ENCODE assay signal across 23 cellular contexts in the genomic region with DNA sequence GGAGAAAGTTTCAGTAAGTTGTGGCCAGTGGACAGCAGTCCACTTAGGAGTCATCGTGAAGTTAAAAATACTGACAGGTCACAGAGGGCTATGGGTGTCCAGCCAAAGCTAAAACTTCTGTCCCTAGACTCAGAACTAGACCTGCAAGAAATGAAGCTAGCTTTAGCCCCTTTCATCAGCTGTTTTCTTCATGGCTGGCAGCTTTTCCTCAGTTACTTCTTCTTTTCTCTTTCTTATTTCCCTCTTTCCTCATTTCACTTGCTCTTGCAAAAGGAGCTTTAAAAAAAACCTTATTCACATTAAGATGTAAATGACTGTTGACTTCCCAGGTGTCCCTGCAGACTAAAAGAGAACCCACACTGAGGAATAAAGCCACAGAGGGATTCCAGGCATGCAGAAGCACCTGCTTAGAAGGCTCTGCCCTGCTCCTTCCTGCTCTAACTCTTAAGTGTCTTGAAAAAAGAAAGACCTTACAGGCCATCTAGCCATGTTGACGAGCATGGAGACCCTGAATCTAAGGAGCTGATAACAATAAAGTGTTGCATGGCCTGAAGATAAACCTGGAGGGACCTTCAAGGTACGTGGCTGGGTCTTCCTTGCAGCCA.
A peak's percentile ranks its signal among the peaks of the same experiment; 100 is the strongest.
DNase-seq lines count a peak whose midpoint lies in the region; FAIRE-seq and TF ChIP-seq lines count a peak whose summit lies in the region.
"Had no signal": no experiment of that assay in that cellular context is flagged by ENCODE, and none has a peak within 500 bp of the region (broad histone marks: within the 10 kb centered on the region; RNA-seq: fewer than 3 reads in every experiment).

No MANE protein-coding gene starts in this region.

- no peaks in the 10 kb centered on the region for H3K79me2 ChIP-seq in smooth muscle cell (ENCODE audit: low read depth)

- WGBS in smooth muscle cell (ENCODE audit: low lambda C conversion rate): 36% methylated on average over 3 of the region's 3 CpGs

- peak overlapping the region; percentile 68 for H3K27ac ChIP-seq in HL-60 (replicated peaks)
- H3K27ac ChIP-seq in smooth muscle cell (ENCODE audit: low read depth): no peak overlapping the region
- H3K27ac ChIP-seq: ascending aorta, testis had no signal

- DNase-seq in HL-60 (ENCODE audit: low read depth in 1 of 2, low spot score in 1 of 2) (peak in 1 of 2 experiments; percentile 64), NT2/D1 (ENCODE audit: low read depth, low spot score) (peak; percentile 93), globus pallidus (ENCODE audit: low spot score) (peak; percentile 2), pons (ENCODE audit: low spot score) (peak; percentile 20), smooth muscle cell (lab: John Stamatoyannopoulos, UW; ENCODE audit: unreplicated experiment) (no peak), HFFc6 (no peak), HTR-8/SVneo (ENCODE audit: insufficient read length, low spot score) (no peak), hepatic stellate cell (ENCODE audit: low spot score) (no peak)
- DNase-seq: activated CD4-positive, alpha-beta T cell treated with anti-CD3 and anti-CD28 coated beads, Interleukin-2, amount 50 U/mL, for 1 hour; activated naive CD4-positive, alpha-beta T cell treated with anti-CD3 and anti-CD28 coated beads, Interleukin-2, amount 10 ng/mL, durations not matched to agents 7 days and 5 days; activated T-cell treated with anti-CD3 and anti-CD28 coated beads, Interleukin-2, amount 50 U/mL, for 1 hour; effector memory CD8-positive, alpha-beta T cell; head of caudate nucleus; kidney glomerular epithelial cell; NCI-H1048; nephron progenitor cell; SW 1271; testis had no signal

- H3K9me3 Mint-ChIP-seq in HFFc6: no peaks in the 10 kb centered on the region; the same call in 1 of the 2 replicates
- H3K9me3 Mint-ChIP-seq: activated naive CD4-positive, alpha-beta T cell treated with anti-CD3 and anti-CD28 coated beads, Interleukin-2, amount 10 ng/mL, durations not matched to agents 7 days and 5 days; effector memory CD8-positive, alpha-beta T cell; IgD-negative memory B cell; nephron progenitor cell had no signal

- H2AFZ ChIP-seq in smooth muscle cell (ENCODE audit: low read depth): no peak overlapping the region

- H4K20me1 ChIP-seq in smooth muscle cell (ENCODE audit: low read depth): no peaks in the 10 kb centered on the region

- no peaks in the 10 kb centered on the region for H3F3A ChIP-seq in smooth muscle cell (ENCODE audit: low read depth)

- no peak overlapping the region for H3K9ac ChIP-seq in NT2/D1 (ENCODE audit: insufficient read length, low read depth)
- H3K9ac ChIP-seq in smooth muscle cell (ENCODE audit: low read depth): no peak overlapping the region

- no peak for FAIRE-seq in HTR-8/SVneo (lab: Jason Lieb, UNC)
- FAIRE-seq: GM12891, RCC 7860, TTC549 had no signal

- H3K4me1 Mint-ChIP-seq in HFFc6 (ENCODE audit: low read depth): no peaks in the 10 kb centered on the region

- H3K36me3 Mint-ChIP-seq in HFFc6 (ENCODE audit: low read depth): no peaks in the 10 kb centered on the region
- H3K36me3 Mint-ChIP-seq: activated naive CD4-positive, alpha-beta T cell treated with anti-CD3 and anti-CD28 coated beads, Interleukin-2, amount 10 ng/mL, durations not matched to agents 7 days and 5 days; IgD-negative memory B cell had no signal

- H3K9me3 ChIP-seq in NT2/D1 (ENCODE audit: insufficient read depth, low read length) (no peaks in the 10 kb centered on the region), smooth muscle cell (replicated peaks; ENCODE audit: low read depth) (no peaks in the 10 kb centered on the region)
- H3K9me3 ChIP-seq: ascending aorta, testis had no signal

- H3K4me3 Mint-ChIP-seq in HFFc6: no peak overlapping the region
- H3K4me3 Mint-ChIP-seq: activated naive CD4-positive, alpha-beta T cell treated with anti-CD3 and anti-CD28 coated beads, Interleukin-2, amount 10 ng/mL, durations not matched to agents 7 days and 5 days; effector memory CD8-positive, alpha-beta T cell; nephron progenitor cell had no signal

- H3K4me3 ChIP-seq in HL-60 (replicated peaks; ENCODE audit: insufficient read depth, low read length): peak overlapping the region; percentile 9
- H3K4me3 ChIP-seq in NT2/D1 (ENCODE audit: insufficient read length, low read depth): no peak overlapping the region
- H3K4me3 ChIP-seq in smooth muscle cell: no peak overlapping the region
- H3K4me3 ChIP-seq: ascending aorta, testis had no signal

- H3K4me1 ChIP-seq in NT2/D1 (ENCODE audit: insufficient read depth, insufficient read length) (peaks cover 5% of the 10 kb centered on the region), smooth muscle cell (ENCODE audit: low read depth) (peaks cover 8% of the 10 kb centered on the region)
- H3K4me1 ChIP-seq: ascending aorta, testis had no signal

- no peak overlapping the region for H3K4me2 ChIP-seq in smooth muscle cell

- peaks cover 16% of the 10 kb centered on the region; the same call in 1 of the 2 replicates for H3K27me3 Mint-ChIP-seq in HFFc6 (ENCODE audit: insufficient read depth)
- H3K27me3 Mint-ChIP-seq: IgD-negative memory B cell had no signal

- H3K27me3 ChIP-seq in HL-60 (ENCODE audit: insufficient read depth, poor library complexity, severe bottlenecking) (no peaks in the 10 kb centered on the region), NT2/D1 (ENCODE audit: insufficient read depth, insufficient read length) (peaks cover 2% of the 10 kb centered on the region), smooth muscle cell (ENCODE audit: low read depth) (peaks cover 26% of the 10 kb centered on the region)
- H3K27me3 ChIP-seq: ascending aorta, testis had no signal

- TF ChIP-seq CTCF in HL-60 (IDR thresholded peaks at IDR 0.05; ENCODE audit: insufficient read depth, low read length) (no peak), smooth muscle cell (IDR thresholded peaks at IDR 0.05; ENCODE audit: borderline replicate concordance, insufficient read depth, poor library complexity, severe bottlenecking) (no peak), HFFc6 (IDR thresholded peaks at IDR 0.05) (no peak)

- H3K36me3 ChIP-seq in NT2/D1 (ENCODE audit: insufficient read depth, insufficient read length, low read length) (no peaks in the 10 kb centered on the region), smooth muscle cell (ENCODE audit: low read depth) (no peaks in the 10 kb centered on the region)
- H3K36me3 ChIP-seq: ascending aorta had no signal

- no peak overlapping the region for H3K27ac Mint-ChIP-seq in HFFc6
- H3K27ac Mint-ChIP-seq: activated naive CD4-positive, alpha-beta T cell treated with anti-CD3 and anti-CD28 coated beads, Interleukin-2, amount 10 ng/mL, durations not matched to agents 7 days and 5 days; effector memory CD8-positive, alpha-beta T cell; nephron progenitor cell had no signal

Comparison
In these comparisons a context has a peak if more than half of its experiments do, and no peak if none do; other contexts are left out.
1. DNase-seq: peak in NT2/D1 (single experiment), globus pallidus (single experiment) and pons (single experiment); none in smooth muscle cell (single experiment), HFFc6 (single experiment), HTR-8/SVneo (single experiment) and hepatic stellate cell (single experiment).